Comparison of ENCODE assay signal across 2 cellular contexts in the genomic region with DNA sequence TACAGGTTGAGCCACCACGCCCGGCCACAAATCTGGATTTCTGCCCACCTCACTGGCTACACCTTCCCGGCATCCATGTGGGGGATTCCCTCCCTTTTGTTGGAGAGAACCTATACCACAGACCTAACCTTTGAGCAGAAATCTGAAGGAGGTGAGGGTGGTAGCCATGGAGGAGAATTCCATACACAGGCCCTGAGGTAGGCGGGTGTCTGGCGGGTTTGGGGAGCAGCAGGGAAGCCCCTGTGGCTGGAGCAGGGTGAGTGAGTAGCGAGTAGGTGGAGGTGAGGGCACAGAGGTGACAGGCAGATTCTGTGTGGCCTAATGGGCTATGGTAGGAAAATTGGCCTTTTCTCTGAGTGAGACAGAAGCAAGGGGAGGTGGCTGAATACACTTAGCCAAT.
A peak's percentile ranks its signal among the peaks of the same experiment; 100 is the strongest.
TF ChIP-seq lines count a peak whose summit lies in the region.

No MANE protein-coding gene starts in this region.

TF ChIP-seq in HEK293, 187 proteins besides CTCF, POLR2A, EP300 and RAD21:
- TF ChIP-seq ZFHX2 (tag by site-specific recombination; conservative IDR thresholded peaks at IDR 0.05) (peak; percentile 66; the same call in 1 of the 2 replicates), ZNF707 (tag by site-specific recombination; IDR thresholded peaks at IDR 0.05) (no peak), ZNF785 (tag by site-specific recombination; IDR thresholded peaks at IDR 0.05) (no peak), REPIN1 (tag by site-specific recombination; IDR thresholded peaks at IDR 0.05; ENCODE audit: low read depth) (no peak), EGR2 (tag by site-specific recombination; IDR thresholded peaks at IDR 0.05; ENCODE audit: low read depth) (peak; percentile 74), ZNF777 (tag by site-specific recombination; IDR thresholded peaks at IDR 0.05; ENCODE audit: borderline replicate concordance) (no peak), ZNF394 (tag by site-specific recombination; IDR thresholded peaks at IDR 0.05; ENCODE audit: borderline replicate concordance) (no peak)
- TF ChIP-seq, protein P1, sequence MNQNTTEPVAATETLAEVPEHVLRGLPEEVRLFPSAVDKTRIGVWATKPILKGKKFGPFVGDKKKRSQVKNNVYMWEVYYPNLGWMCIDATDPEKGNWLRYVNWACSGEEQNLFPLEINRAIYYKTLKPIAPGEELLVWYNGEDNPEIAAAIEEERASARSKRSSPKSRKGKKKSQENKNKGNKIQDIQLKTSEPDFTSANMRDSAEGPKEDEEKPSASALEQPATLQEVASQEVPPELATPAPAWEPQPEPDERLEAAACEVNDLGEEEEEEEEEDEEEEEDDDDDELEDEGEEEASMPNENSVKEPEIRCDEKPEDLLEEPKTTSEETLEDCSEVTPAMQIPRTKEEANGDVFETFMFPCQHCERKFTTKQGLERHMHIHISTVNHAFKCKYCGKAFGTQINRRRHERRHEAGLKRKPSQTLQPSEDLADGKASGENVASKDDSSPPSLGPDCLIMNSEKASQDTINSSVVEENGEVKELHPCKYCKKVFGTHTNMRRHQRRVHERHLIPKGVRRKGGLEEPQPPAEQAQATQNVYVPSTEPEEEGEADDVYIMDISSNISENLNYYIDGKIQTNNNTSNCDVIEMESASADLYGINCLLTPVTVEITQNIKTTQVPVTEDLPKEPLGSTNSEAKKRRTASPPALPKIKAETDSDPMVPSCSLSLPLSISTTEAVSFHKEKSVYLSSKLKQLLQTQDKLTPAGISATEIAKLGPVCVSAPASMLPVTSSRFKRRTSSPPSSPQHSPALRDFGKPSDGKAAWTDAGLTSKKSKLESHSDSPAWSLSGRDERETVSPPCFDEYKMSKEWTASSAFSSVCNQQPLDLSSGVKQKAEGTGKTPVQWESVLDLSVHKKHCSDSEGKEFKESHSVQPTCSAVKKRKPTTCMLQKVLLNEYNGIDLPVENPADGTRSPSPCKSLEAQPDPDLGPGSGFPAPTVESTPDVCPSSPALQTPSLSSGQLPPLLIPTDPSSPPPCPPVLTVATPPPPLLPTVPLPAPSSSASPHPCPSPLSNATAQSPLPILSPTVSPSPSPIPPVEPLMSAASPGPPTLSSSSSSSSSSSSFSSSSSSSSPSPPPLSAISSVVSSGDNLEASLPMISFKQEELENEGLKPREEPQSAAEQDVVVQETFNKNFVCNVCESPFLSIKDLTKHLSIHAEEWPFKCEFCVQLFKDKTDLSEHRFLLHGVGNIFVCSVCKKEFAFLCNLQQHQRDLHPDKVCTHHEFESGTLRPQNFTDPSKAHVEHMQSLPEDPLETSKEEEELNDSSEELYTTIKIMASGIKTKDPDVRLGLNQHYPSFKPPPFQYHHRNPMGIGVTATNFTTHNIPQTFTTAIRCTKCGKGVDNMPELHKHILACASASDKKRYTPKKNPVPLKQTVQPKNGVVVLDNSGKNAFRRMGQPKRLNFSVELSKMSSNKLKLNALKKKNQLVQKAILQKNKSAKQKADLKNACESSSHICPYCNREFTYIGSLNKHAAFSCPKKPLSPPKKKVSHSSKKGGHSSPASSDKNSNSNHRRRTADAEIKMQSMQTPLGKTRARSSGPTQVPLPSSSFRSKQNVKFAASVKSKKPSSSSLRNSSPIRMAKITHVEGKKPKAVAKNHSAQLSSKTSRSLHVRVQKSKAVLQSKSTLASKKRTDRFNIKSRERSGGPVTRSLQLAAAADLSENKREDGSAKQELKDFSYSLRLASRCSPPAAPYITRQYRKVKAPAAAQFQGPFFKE (tag by site-specific recombination; IDR thresholded peaks at IDR 0.05; ENCODE audit: borderline replicate concordance): no peak
- TF ChIP-seq, protein P2, sequence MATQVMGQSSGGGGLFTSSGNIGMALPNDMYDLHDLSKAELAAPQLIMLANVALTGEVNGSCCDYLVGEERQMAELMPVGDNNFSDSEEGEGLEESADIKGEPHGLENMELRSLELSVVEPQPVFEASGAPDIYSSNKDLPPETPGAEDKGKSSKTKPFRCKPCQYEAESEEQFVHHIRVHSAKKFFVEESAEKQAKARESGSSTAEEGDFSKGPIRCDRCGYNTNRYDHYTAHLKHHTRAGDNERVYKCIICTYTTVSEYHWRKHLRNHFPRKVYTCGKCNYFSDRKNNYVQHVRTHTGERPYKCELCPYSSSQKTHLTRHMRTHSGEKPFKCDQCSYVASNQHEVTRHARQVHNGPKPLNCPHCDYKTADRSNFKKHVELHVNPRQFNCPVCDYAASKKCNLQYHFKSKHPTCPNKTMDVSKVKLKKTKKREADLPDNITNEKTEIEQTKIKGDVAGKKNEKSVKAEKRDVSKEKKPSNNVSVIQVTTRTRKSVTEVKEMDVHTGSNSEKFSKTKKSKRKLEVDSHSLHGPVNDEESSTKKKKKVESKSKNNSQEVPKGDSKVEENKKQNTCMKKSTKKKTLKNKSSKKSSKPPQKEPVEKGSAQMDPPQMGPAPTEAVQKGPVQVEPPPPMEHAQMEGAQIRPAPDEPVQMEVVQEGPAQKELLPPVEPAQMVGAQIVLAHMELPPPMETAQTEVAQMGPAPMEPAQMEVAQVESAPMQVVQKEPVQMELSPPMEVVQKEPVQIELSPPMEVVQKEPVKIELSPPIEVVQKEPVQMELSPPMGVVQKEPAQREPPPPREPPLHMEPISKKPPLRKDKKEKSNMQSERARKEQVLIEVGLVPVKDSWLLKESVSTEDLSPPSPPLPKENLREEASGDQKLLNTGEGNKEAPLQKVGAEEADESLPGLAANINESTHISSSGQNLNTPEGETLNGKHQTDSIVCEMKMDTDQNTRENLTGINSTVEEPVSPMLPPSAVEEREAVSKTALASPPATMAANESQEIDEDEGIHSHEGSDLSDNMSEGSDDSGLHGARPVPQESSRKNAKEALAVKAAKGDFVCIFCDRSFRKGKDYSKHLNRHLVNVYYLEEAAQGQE (tag by site-specific recombination; IDR thresholded peaks at IDR 0.05): no peak
TF ChIP-seq in HEK293: peak in this region for 2.

TF ChIP-seq in GM12878, 131 proteins besides CTCF, POLR2A, EP300 and RAD21:
- TF ChIP-seq, protein P3, sequence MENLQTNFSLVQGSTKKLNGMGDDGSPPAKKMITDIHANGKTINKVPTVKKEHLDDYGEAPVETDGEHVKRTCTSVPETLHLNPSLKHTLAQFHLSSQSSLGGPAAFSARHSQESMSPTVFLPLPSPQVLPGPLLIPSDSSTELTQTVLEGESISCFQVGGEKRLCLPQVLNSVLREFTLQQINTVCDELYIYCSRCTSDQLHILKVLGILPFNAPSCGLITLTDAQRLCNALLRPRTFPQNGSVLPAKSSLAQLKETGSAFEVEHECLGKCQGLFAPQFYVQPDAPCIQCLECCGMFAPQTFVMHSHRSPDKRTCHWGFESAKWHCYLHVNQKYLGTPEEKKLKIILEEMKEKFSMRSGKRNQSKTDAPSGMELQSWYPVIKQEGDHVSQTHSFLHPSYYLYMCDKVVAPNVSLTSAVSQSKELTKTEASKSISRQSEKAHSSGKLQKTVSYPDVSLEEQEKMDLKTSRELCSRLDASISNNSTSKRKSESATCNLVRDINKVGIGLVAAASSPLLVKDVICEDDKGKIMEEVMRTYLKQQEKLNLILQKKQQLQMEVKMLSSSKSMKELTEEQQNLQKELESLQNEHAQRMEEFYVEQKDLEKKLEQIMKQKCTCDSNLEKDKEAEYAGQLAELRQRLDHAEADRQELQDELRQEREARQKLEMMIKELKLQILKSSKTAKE (IDR thresholded peaks at IDR 0.05; ENCODE audit: low read depth, poor library complexity, severe bottlenecking): no peak
- TF ChIP-seq, protein P4, sequence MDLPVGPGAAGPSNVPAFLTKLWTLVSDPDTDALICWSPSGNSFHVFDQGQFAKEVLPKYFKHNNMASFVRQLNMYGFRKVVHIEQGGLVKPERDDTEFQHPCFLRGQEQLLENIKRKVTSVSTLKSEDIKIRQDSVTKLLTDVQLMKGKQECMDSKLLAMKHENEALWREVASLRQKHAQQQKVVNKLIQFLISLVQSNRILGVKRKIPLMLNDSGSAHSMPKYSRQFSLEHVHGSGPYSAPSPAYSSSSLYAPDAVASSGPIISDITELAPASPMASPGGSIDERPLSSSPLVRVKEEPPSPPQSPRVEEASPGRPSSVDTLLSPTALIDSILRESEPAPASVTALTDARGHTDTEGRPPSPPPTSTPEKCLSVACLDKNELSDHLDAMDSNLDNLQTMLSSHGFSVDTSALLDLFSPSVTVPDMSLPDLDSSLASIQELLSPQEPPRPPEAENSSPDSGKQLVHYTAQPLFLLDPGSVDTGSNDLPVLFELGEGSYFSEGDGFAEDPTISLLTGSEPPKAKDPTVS (IDR thresholded peaks at IDR 0.05; ENCODE audit: low read depth, low read length): no peak
- TF ChIP-seq, protein P5, sequence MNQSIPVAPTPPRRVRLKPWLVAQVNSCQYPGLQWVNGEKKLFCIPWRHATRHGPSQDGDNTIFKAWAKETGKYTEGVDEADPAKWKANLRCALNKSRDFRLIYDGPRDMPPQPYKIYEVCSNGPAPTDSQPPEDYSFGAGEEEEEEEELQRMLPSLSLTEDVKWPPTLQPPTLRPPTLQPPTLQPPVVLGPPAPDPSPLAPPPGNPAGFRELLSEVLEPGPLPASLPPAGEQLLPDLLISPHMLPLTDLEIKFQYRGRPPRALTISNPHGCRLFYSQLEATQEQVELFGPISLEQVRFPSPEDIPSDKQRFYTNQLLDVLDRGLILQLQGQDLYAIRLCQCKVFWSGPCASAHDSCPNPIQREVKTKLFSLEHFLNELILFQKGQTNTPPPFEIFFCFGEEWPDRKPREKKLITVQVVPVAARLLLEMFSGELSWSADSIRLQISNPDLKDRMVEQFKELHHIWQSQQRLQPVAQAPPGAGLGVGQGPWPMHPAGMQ (IDR thresholded peaks at IDR 0.05; ENCODE audit: borderline replicate concordance): no peak
- TF ChIP-seq BRCA1 (IDR thresholded peaks at IDR 0.05; ENCODE audit: low read depth, low read length) (no peak), JUND (IDR thresholded peaks at IDR 0.05; ENCODE audit: low read depth, low read length) (no peak), BMI1 (IDR thresholded peaks at IDR 0.05; ENCODE audit: borderline replicate concordance) (no peak), FOXM1 (IDR thresholded peaks at IDR 0.05; ENCODE audit: low read depth, low read length) (no peak), MXI1 (IDR thresholded peaks at IDR 0.05; ENCODE audit: low read depth, low read length) (no peak), MYB (IDR thresholded peaks at IDR 0.05; ENCODE audit: borderline replicate concordance, low read depth, low read length) (no peak), ASH2L (IDR thresholded peaks at IDR 0.05; ENCODE audit: borderline replicate concordance, low read depth) (no peak)
- TF ChIP-seq, protein P6, sequence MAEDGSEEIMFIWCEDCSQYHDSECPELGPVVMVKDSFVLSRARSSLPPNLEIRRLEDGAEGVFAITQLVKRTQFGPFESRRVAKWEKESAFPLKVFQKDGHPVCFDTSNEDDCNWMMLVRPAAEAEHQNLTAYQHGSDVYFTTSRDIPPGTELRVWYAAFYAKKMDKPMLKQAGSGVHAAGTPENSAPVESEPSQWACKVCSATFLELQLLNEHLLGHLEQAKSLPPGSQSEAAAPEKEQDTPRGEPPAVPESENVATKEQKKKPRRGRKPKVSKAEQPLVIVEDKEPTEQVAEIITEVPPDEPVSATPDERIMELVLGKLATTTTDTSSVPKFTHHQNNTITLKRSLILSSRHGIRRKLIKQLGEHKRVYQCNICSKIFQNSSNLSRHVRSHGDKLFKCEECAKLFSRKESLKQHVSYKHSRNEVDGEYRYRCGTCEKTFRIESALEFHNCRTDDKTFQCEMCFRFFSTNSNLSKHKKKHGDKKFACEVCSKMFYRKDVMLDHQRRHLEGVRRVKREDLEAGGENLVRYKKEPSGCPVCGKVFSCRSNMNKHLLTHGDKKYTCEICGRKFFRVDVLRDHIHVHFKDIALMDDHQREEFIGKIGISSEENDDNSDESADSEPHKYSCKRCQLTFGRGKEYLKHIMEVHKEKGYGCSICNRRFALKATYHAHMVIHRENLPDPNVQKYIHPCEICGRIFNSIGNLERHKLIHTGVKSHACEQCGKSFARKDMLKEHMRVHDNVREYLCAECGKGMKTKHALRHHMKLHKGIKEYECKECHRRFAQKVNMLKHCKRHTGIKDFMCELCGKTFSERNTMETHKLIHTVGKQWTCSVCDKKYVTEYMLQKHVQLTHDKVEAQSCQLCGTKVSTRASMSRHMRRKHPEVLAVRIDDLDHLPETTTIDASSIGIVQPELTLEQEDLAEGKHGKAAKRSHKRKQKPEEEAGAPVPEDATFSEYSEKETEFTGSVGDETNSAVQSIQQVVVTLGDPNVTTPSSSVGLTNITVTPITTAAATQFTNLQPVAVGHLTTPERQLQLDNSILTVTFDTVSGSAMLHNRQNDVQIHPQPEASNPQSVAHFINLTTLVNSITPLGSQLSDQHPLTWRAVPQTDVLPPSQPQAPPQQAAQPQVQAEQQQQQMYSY (CRISPR knock-in tag; IDR thresholded peaks at IDR 0.05): no peak
- TF ChIP-seq, protein P7, sequence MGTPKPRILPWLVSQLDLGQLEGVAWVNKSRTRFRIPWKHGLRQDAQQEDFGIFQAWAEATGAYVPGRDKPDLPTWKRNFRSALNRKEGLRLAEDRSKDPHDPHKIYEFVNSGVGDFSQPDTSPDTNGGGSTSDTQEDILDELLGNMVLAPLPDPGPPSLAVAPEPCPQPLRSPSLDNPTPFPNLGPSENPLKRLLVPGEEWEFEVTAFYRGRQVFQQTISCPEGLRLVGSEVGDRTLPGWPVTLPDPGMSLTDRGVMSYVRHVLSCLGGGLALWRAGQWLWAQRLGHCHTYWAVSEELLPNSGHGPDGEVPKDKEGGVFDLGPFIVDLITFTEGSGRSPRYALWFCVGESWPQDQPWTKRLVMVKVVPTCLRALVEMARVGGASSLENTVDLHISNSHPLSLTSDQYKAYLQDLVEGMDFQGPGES (IDR thresholded peaks at IDR 0.05): no peak
- TF ChIP-seq, protein P8, sequence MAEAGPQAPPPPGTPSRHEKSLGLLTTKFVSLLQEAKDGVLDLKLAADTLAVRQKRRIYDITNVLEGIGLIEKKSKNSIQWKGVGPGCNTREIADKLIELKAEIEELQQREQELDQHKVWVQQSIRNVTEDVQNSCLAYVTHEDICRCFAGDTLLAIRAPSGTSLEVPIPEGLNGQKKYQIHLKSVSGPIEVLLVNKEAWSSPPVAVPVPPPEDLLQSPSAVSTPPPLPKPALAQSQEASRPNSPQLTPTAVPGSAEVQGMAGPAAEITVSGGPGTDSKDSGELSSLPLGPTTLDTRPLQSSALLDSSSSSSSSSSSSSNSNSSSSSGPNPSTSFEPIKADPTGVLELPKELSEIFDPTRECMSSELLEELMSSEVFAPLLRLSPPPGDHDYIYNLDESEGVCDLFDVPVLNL (IDR thresholded peaks at IDR 0.05; ENCODE audit: low read depth, low read length): no peak
- TF ChIP-seq, protein P9, sequence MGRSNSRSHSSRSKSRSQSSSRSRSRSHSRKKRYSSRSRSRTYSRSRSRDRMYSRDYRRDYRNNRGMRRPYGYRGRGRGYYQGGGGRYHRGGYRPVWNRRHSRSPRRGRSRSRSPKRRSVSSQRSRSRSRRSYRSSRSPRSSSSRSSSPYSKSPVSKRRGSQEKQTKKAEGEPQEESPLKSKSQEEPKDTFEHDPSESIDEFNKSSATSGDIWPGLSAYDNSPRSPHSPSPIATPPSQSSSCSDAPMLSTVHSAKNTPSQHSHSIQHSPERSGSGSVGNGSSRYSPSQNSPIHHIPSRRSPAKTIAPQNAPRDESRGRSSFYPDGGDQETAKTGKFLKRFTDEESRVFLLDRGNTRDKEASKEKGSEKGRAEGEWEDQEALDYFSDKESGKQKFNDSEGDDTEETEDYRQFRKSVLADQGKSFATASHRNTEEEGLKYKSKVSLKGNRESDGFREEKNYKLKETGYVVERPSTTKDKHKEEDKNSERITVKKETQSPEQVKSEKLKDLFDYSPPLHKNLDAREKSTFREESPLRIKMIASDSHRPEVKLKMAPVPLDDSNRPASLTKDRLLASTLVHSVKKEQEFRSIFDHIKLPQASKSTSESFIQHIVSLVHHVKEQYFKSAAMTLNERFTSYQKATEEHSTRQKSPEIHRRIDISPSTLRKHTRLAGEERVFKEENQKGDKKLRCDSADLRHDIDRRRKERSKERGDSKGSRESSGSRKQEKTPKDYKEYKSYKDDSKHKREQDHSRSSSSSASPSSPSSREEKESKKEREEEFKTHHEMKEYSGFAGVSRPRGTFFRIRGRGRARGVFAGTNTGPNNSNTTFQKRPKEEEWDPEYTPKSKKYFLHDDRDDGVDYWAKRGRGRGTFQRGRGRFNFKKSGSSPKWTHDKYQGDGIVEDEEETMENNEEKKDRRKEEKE (IDR thresholded peaks at IDR 0.05): no peak
